7 cellular contexts compared by ENCODE assay signal in genomic region chr6:88575536-88575935, GRCh38.
"Had no signal": no experiment of that assay in that cellular context is flagged by ENCODE, and none has a peak within 500 bp of the region (broad histone marks: within the 10 kb centered on the region; RNA-seq: fewer than 3 reads in every experiment).

No MANE protein-coding gene starts in this region.

- DNase-seq: H9, HCEC 1CT had no signal

- H3K27ac Mint-ChIP-seq: GM23338, H9 had no signal

- FAIRE-seq: H1, H54, HTR-8/SVneo had no signal

- H3K36me3 Mint-ChIP-seq: IgD-negative memory B cell had no signal

- H3K4me3 Mint-ChIP-seq: GM23338, H9, IgD-negative memory B cell had no signal

- H3K4me2 ChIP-seq: GM23338 had no signal

- H3K4me3 ChIP-seq: GM23338 had no signal
